In genomic region chr11:76666830-76667229, GRCh38 we compare ENCODE assay signal across 12 cellular contexts. TPM values are rescaled to one million over a fixed set of nuclear protein-coding genes. Genes with fewer than 3 reads are reported as not detected.
DNase-seq lines count a peak whose midpoint lies in the region; ATAC-seq, FAIRE-seq and TF ChIP-seq lines count a peak whose summit lies in the region.
"Had no signal": no experiment of that assay in that cellular context is flagged by ENCODE, and none has a peak within 500 bp of the region (broad histone marks: within the 10 kb centered on the region; RNA-seq: fewer than 3 reads in every experiment).

No MANE protein-coding gene starts in this region.

- WGBS in GM12878 (ENCODE audit: insufficient coverage, insufficient replicate concordance, low lambda C conversion rate, missing lambda C conversion rate) = 61% methylated on average over 5 of the region's 5 CpGs
- 65 to 83% (median 79%) methylated on average over 5 of the region's 5 CpGs for WGBS in stomach, 5 donors

- no peaks in the 10 kb centered on the region for H3K9me2 ChIP-seq in OCI-LY7 (ENCODE audit: insufficient read depth, low read length)

- no peak; the same call in 2 of the 3 replicates for ATAC-seq in GM12878
- no peak for ATAC-seq in lower lobe of right lung
- ATAC-seq: PC-3 had no signal

- TF ChIP-seq CTCF in OCI-LY7 (conservative IDR thresholded peaks at IDR 0.05; ENCODE audit: low read length) = no peak
- TF ChIP-seq CTCF in GM12878 (IDR thresholded peaks at IDR 0.05 in 2 of 3, conservative IDR thresholded peaks at IDR 0.05 in 1 of 3; ENCODE audit: control insufficient read depth in 2 of 3, extremely low read depth in 1 of 3, insufficient read depth in 1 of 3, low read depth in 3 of 3, low read length in 3 of 3) = no peak
- no peak for TF ChIP-seq CTCF in lower lobe of right lung (IDR thresholded peaks at IDR 0.05)
- TF ChIP-seq CTCF in stomach (IDR thresholded peaks at IDR 0.05) = no peak

- TF ChIP-seq EP300 in GM12878 (IDR thresholded peaks at IDR 0.05; ENCODE audit: borderline replicate concordance in 1 of 2, control insufficient read depth in 1 of 2, low read depth in 2 of 2, low read length in 2 of 2) = no peak
- TF ChIP-seq EP300 in stomach (IDR thresholded peaks at IDR 0.05) = no peak

- H3K4me3 ChIP-seq in OCI-LY7 (ENCODE audit: low read depth, low read length, poor library complexity, severe bottlenecking) (peak overlapping the region; percentile 79), GM12878 (0 out of 2 replicates have a peak overlapping the region, but pooled peaks have one; percentile 32), lower lobe of right lung (peak overlapping the region; percentile 77), stomach (peak overlapping the region; percentile 25 to 76 (median 61))
- H3K4me3 ChIP-seq: mucosa of descending colon had no signal

- no peak for FAIRE-seq in GM12878 (lab: Jason Lieb, UNC)

- H3K36me3 ChIP-seq in OCI-LY7 (ENCODE audit: insufficient read depth, low read length) = peaks cover 26% of the 10 kb centered on the region; the same call in 1 of the 2 replicates
- no peaks in the 10 kb centered on the region for H3K36me3 ChIP-seq in GM12878 (ENCODE audit: control insufficient read depth in 2 of 2, insufficient read depth in 2 of 2, low read length in 1 of 2)
- peaks cover 6% of the 10 kb centered on the region for H3K36me3 ChIP-seq in lower lobe of right lung
- peaks cover 0 to 10% (median 4%) of the 10 kb centered on the region in 4 donors for H3K36me3 ChIP-seq in stomach

- no peaks in the 10 kb centered on the region for H3K9me3 Mint-ChIP-seq in activated CD4-positive, alpha-beta memory T cell treated with anti-CD3 and anti-CD28 coated beads for 36 hours

- intact Hi-C loops in OCI-LY7 (cut with micrococcal nuclease; ENCODE audit: unreplicated experiment) = loop anchor here (1.0 kb wide), 1 partner anchor 30 kb away; no protein-coding TSS in a partner anchor
- intact Hi-C loops in GM12878 (cut with micrococcal nuclease; ENCODE audit: unreplicated experiment) = no loop called here
- intact Hi-C loops in lower lobe of right lung (cut with DNase I) = no loop called here
- intact Hi-C loops in stomach (cut with DNase I; ENCODE audit: low total_unique reads) = no loop called here
- intact Hi-C loops in activated CD4-positive, alpha-beta memory T cell treated with anti-CD3 and anti-CD28 coated beads for 36 hours (cut with micrococcal nuclease) = loop anchor here (1.0 kb wide), 1 partner anchor 39 kb away; no protein-coding TSS in a partner anchor

- peaks cover 69% of the 10 kb centered on the region for H3K4me1 ChIP-seq in OCI-LY7 (ENCODE audit: insufficient read depth, low read length, poor library complexity, severe bottlenecking)
- peaks cover 52% of the 10 kb centered on the region for H3K4me1 ChIP-seq in GM12878 (ENCODE audit: control insufficient read depth, insufficient read depth, low read length)
- peaks cover 56% of the 10 kb centered on the region for H3K4me1 ChIP-seq in lower lobe of right lung
- H3K4me1 ChIP-seq in stomach = peaks cover 17 to 47% (median 31%) of the 10 kb centered on the region in 4 donors

- no peak overlapping the region for H3K27ac Mint-ChIP-seq in activated CD4-positive, alpha-beta memory T cell treated with anti-CD3 and anti-CD28 coated beads for 36 hours

- H3K79me2 ChIP-seq in OCI-LY7 (ENCODE audit: insufficient read depth, low read depth, low read length) (peaks cover 42% of the 10 kb centered on the region; the same call in 1 of the 2 replicates), GM12878 (ENCODE audit: control insufficient read depth, insufficient read depth, low read length) (no peaks in the 10 kb centered on the region)

- no peak overlapping the region; the same call in 1 of the 2 replicates for H2AFZ ChIP-seq in OCI-LY7 (ENCODE audit: low read length)
- no peak overlapping the region; the same call in 1 of the 2 replicates for H2AFZ ChIP-seq in GM12878 (ENCODE audit: control insufficient read depth, low read depth, low read length)

- CTCF ChIA-PET in OCI-LY7 (lab: Charles Lee; ENCODE audit: unreplicated experiment) = interaction anchor here (2.1 kb wide), 1 partner anchor 68 kb away, joined by 8 read pairs; no protein-coding TSS in a partner anchor
- CTCF ChIA-PET in GM12878 (lab: Yijun Ruan, JAX) = interaction anchor here (1.2 to 8.6 kb wide), 4 partner anchors 13 to 68 kb away, joined by 5 to 70 read pairs (median 10); no protein-coding TSS in a partner anchor
- CTCF ChIA-PET in activated CD4-positive, alpha-beta memory T cell treated with anti-CD3 and anti-CD28 coated beads for 36 hours (lab: Charles Lee) = no interaction called here

- RAD21 ChIA-PET in GM12878 (lab: Charles Lee; ENCODE audit: unreplicated experiment) = interaction anchor here (1.0 to 14.5 kb wide), 4 partner anchors 9 to 76 kb away, joined by 3 to 187 read pairs (median 74); no protein-coding TSS in a partner anchor

- TF ChIP-seq RAD21 in GM12878 (IDR thresholded peaks at IDR 0.05; ENCODE audit: insufficient read depth, low read depth, low read length) = no peak

- BruUV-seq in OCI-LY7 (replicated peaks; lab: Mats Ljungman, UMichigan) = no TSS peak
- TSS peak; percentile 93 for BruUV-seq in GM12878 (replicated peaks; lab: Mats Ljungman, UMichigan)

- POLR2A ChIA-PET in OCI-LY7 (lab: Charles Lee) (interaction anchor here (2.8 to 3.9 kb wide), 2 partner anchors 10 to 30 kb away, joined by 13 to 15 read pairs; no protein-coding TSS in a partner anchor), GM12878 (lab: Charles Lee) (interaction anchor here (1.1 to 7.5 kb wide), 2 partner anchors 29 to 37 kb away, joined by 6 to 33 read pairs; no protein-coding TSS in a partner anchor)
- POLR2A ChIA-PET in activated CD4-positive, alpha-beta memory T cell treated with anti-CD3 and anti-CD28 coated beads for 36 hours (lab: Charles Lee) = no interaction called here

- peak overlapping the region; percentile 89 for H3K4me2 ChIP-seq in OCI-LY7 (ENCODE audit: low read length)
- H3K4me2 ChIP-seq in GM12878 (ENCODE audit: control insufficient read depth, insufficient read depth) = peak overlapping the region; percentile 45

- peak overlapping the region; percentile 76 for H3K27ac ChIP-seq in OCI-LY7 (ENCODE audit: low read depth, low read length, poor library complexity, severe bottlenecking)
- H3K27ac ChIP-seq in GM12878 (ENCODE audit: control insufficient read depth, insufficient read depth) = no peak overlapping the region
- H3K27ac ChIP-seq in lower lobe of right lung = peak overlapping the region; percentile 56
- H3K27ac ChIP-seq in stomach = peak overlapping the region in 4 of 5 donors; percentile 44 to 79 (median 61)

- SMC1A ChIA-PET in GM12878 (lab: Charles Lee; ENCODE audit: uncharacterized antibody, unreplicated experiment) = interaction anchor here (1.1 to 4.8 kb wide), 4 partner anchors 10 to 68 kb away, joined by 3 to 21 read pairs (median 6); no protein-coding TSS in a partner anchor

- H3K27me3 ChIP-seq in GM12878 (replicated peaks in 1 of 2; ENCODE audit: control insufficient read depth in 2 of 2, insufficient read depth in 2 of 2, low read length in 1 of 2) (peaks cover 1 to 8% of the 10 kb centered on the region in 2 experiments; a peak in 2 of 4 replicates), lower lobe of right lung (ENCODE audit: low read depth) (peaks cover 18% of the 10 kb centered on the region), stomach (peaks cover 0 to 35% (median 19%) of the 10 kb centered on the region in 3 donors)

- no peaks in the 10 kb centered on the region for H3K9me3 ChIP-seq in OCI-LY7 (ENCODE audit: low read length)
- H3K9me3 ChIP-seq in GM12878 (replicated peaks; ENCODE audit: control insufficient read depth, insufficient read depth, low read length) = no peaks in the 10 kb centered on the region
- H3K9me3 ChIP-seq in lower lobe of right lung = no peaks in the 10 kb centered on the region
- no peaks in the 10 kb centered on the region for H3K9me3 ChIP-seq in stomach
- H3K9me3 ChIP-seq: Caco-2, mucosa of descending colon had no signal

- no peak overlapping the region for H3K9ac ChIP-seq in GM12878 (ENCODE audit: control insufficient read depth, insufficient read depth, low read length)

- no peak overlapping the region for H3K4me3 Mint-ChIP-seq in activated CD4-positive, alpha-beta memory T cell treated with anti-CD3 and anti-CD28 coated beads for 36 hours

- in situ Hi-C loops in GM12878 (cut with MboI) = no loop called here

- no peak for TF ChIP-seq POLR2A in GM12878 (IDR thresholded peaks at IDR 0.05; ENCODE audit: low read depth, low read length)
- no peak for TF ChIP-seq POLR2A in stomach (IDR thresholded peaks at IDR 0.05)

- peaks cover 25% of the 10 kb centered on the region for H3K4me1 Mint-ChIP-seq in activated CD4-positive, alpha-beta memory T cell treated with anti-CD3 and anti-CD28 coated beads for 36 hours (ENCODE audit: low read depth)

- DNase-seq in OCI-LY7 (ENCODE audit: low spot score) (no peak), GM12878 (ENCODE audit: low read depth, low spot score) (no peak), lower lobe of right lung (no peak), stomach (no peak), NCI-H774 (lab: John Stamatoyannopoulos, UW) (no peak)
- no peak for DNase-seq in activated CD4-positive, alpha-beta memory T cell treated with anti-CD3 and anti-CD28 coated beads for 36 hours
- DNase-seq in stimulated activated CD4-positive, alpha-beta T cell treated with anti-CD3 and anti-CD28 coated beads, Interleukin-4, amount 100 ng/mL, for 4 hours = no peak
- DNase-seq: activated CD4-positive, alpha-beta T cell treated with anti-CD3 and anti-CD28 coated beads for 48 hours; activated gamma-delta T cell treated with Interleukin-2 at 50 U/mL for 16 hours; PC-3 had no signal

- H3K27me3 Mint-ChIP-seq in activated CD4-positive, alpha-beta memory T cell treated with anti-CD3 and anti-CD28 coated beads for 36 hours = peaks cover 22% of the 10 kb centered on the region

- H4K20me1 ChIP-seq in OCI-LY7 (ENCODE audit: insufficient read depth, low read length) = no peaks in the 10 kb centered on the region
- no peaks in the 10 kb centered on the region for H4K20me1 ChIP-seq in GM12878 (ENCODE audit: control insufficient read depth, insufficient read depth)

- H3K36me3 Mint-ChIP-seq in activated CD4-positive, alpha-beta memory T cell treated with anti-CD3 and anti-CD28 coated beads for 36 hours = peaks cover 1% of the 10 kb centered on the region

RNA-seq across cellular contexts. Expression of gene LRRC32, which starts 3.7 kb away (rescaled TPM):
- 5.4 and 5.5 TPM in 2 replicates for total RNA-seq in OCI-LY7 (2014; rRNA removed; shearing (Covaris generic))
- total RNA-seq in OCI-LY7 (2022) (15.0 and 25.3 TPM in 2 replicates), GM12878 (2014; rRNA removed) (11.0 and 12.9 TPM in 2 replicates), GM12878 (2014; rRNA removed; fragmentation: Illumina TruSeq; extraction: Trizol) (4.9 and 5.5 TPM in 2 replicates), GM12878 (2021) (20.8 and 21.2 TPM in 2 replicates), lower lobe of right lung (121 TPM), stomach (100 to 1,000 TPM in 2 of 5 donors, 10 to 100 TPM in 3; 14.0 to 270 (median 24.3) TPM)
- total RNA-seq in GM12878 (2013; cell fraction: nucleolus; rRNA removed) = 16.4 and 17.5 TPM in 2 replicates
- polyA plus RNA-seq in GM12878 (2011; ENCODE audit: low read depth) = 3.9 TPM
- polyA plus RNA-seq in GM12878 (2011; rRNA removed) (0.17 and 0.56 TPM in 2 replicates), GM12878 (2014; fragmentation: Illumina TruSeq; extraction: Trizol) (7.1 and 9.3 TPM in 2 replicates), GM12878 (2014; fragmentation: Nextera tagmentation; extraction: Ambion mirVana) (1 to 10 TPM; 4.3 to 7.4 TPM), GM12878 (2014; rRNA removed) (12.2 and 15.4 TPM in 2 replicates), GM12878 (2016; fragmentation: Nextera tagmentation; extraction: Ambion mirVana) (1 to 10 TPM; 6.8 to 7.4 TPM), stomach (10 to 100 TPM; 18.6 to 24.5 (median 23.5) TPM)
- polyA plus RNA-seq in GM12878 (2011; cell fraction: cytosol; rRNA removed) = 0.31 and 0.67 TPM in 2 replicates
- polyA plus RNA-seq in GM12878 (2011; cell fraction: nucleus; rRNA removed) = 0.88 and 1.3 TPM in 2 replicates
- 4.3 and 11.6 TPM in 2 replicates for polyA plus RNA-seq in GM12878 (2012)
- 0.44 and 2.3 TPM in 2 replicates for polyA minus RNA-seq in GM12878 (2011; rRNA and poly(A)+ RNA removed)
- polyA minus RNA-seq in GM12878 (2011; cell fraction: cytosol; rRNA and poly(A)+ RNA removed) = 0.40 and 0.62 TPM in 2 replicates
- polyA minus RNA-seq in GM12878 (2011; cell fraction: nucleus; rRNA and poly(A)+ RNA removed) = 0.12 and 0.19 TPM in 2 replicates
- 10 to 100 TPM; 11.2 to 12.3 TPM for total RNA-seq in activated CD4-positive, alpha-beta memory T cell treated with anti-CD3 and anti-CD28 coated beads for 36 hours
- total RNA-seq: PC-3 had no signal

Comparison
In these comparisons a context has a peak if more than half of its experiments do, and no peak if none do; other contexts are left out.
1. intact Hi-C loops: an anchor here in OCI-LY7 (1.0 kb wide) and activated CD4-positive, alpha-beta memory T cell treated with anti-CD3 and anti-CD28 coated beads for 36 hours (1.0 kb wide); none called in GM12878, lower lobe of right lung and stomach.